Comparison of ENCODE assay signal across 9 cellular contexts in genomic region chr2:74373985-74374384, GRCh38. TPM values are rescaled to one million over a fixed set of nuclear protein-coding genes. Genes with fewer than 3 reads are reported as not detected.
A peak's percentile ranks its signal among the peaks of the same experiment; 100 is the strongest.
DNase-seq lines count a peak whose midpoint lies in the region; ATAC-seq and TF ChIP-seq lines count a peak whose summit lies in the region.
"Had no signal": no experiment of that assay in that cellular context is flagged by ENCODE, and none has a peak within 500 bp of the region (broad histone marks: within the 10 kb centered on the region; RNA-seq: fewer than 3 reads in every experiment).

No MANE protein-coding gene starts in this region.

- no peak overlapping the region for H2AK5ac ChIP-seq in trophoblast cell (ENCODE audit: low read length)

- H3K4me3 ChIP-seq in astrocyte of the cerebellum (ENCODE audit: low read depth, low read length), result peak overlapping the region; percentile 37
- H3K4me3 ChIP-seq in right cardiac atrium (ENCODE audit: low read length), result peak overlapping the region; percentile 15
- H3K4me3 ChIP-seq in trophoblast cell (ENCODE audit: low read depth, low read length), result no peak overlapping the region

- no peak overlapping the region for H4K8ac ChIP-seq in trophoblast cell (ENCODE audit: low read depth, low read length)

- WGBS in right cardiac atrium, result 75% methylated on average over 8 of the region's 8 CpGs
- no CpG with 5 or more reads among the region's 8 CpGs for WGBS in trophoblast cell (ENCODE audit: extremely low coverage, insufficient coverage, insufficient read length)

- DNase-seq in astrocyte of the cerebellum (ENCODE audit: low read depth), result no peak
- no peak for DNase-seq in right cardiac atrium
- DNase-seq in trophoblast cell, result no peak
- DNase-seq in NK-92 (lab: John Stamatoyannopoulos, UW; ENCODE audit: unreplicated experiment), result no peak
- DNase-seq in activated effector memory CD4-positive, alpha-beta T cell treated with Interleukin-2 at 50 U/mL for 16 hours, result no peak
- DNase-seq in activated CD4-positive, alpha-beta T cell treated with anti-CD3 and anti-CD28 coated beads, Interleukin-2, amount 50 U/mL, for 48 hours, result no peak
- DNase-seq in mucosa of gallbladder (ENCODE audit: low spot score), result no peak
- DNase-seq: activated CD4-positive, CD25-positive, alpha-beta regulatory T cell treated with anti-CD3 and anti-CD28 coated beads, Interleukin-2, amount 50 U/mL, for 72 hours had no signal

- no peaks in the 10 kb centered on the region for H3K79me2 ChIP-seq in trophoblast cell (ENCODE audit: control insufficient read depth, insufficient read depth, low read length, poor library complexity)

- H3K27me3 ChIP-seq in right cardiac atrium (ENCODE audit: control insufficient read depth, insufficient read depth) (no peaks in the 10 kb centered on the region), trophoblast cell (ENCODE audit: insufficient read depth, low read length) (no peaks in the 10 kb centered on the region)

- no peak overlapping the region for H2BK120ac ChIP-seq in trophoblast cell (ENCODE audit: insufficient read depth, low read length, poor library complexity)

- H3K27ac ChIP-seq in right cardiac atrium (ENCODE audit: low read length) (no peak overlapping the region), trophoblast cell (ENCODE audit: low read depth, low read length) (no peak overlapping the region)

- H2AFZ ChIP-seq in trophoblast cell (ENCODE audit: insufficient read depth, low read length, poor library complexity), result no peak overlapping the region

- H3K4me1 ChIP-seq in ES-I3 (ENCODE audit: insufficient read depth, low read length), result peaks cover 18% of the 10 kb centered on the region
- H3K4me1 ChIP-seq in right cardiac atrium (ENCODE audit: control insufficient read depth, insufficient read depth, low read length), result peaks cover 2% of the 10 kb centered on the region
- peaks cover 0 to 16% of the 10 kb centered on the region in 2 experiments for H3K4me1 ChIP-seq in trophoblast cell (ENCODE audit: control insufficient read depth in 1 of 2, insufficient read depth in 2 of 2, low read length in 2 of 2)

- no peak for ATAC-seq in right cardiac atrium

- TF ChIP-seq CTCF in astrocyte of the cerebellum (IDR thresholded peaks at IDR 0.05; ENCODE audit: low read depth, low read length, missing control alignments), result no peak

- no peaks in the 10 kb centered on the region for H3K79me1 ChIP-seq in trophoblast cell (ENCODE audit: low read length)

- H3K18ac ChIP-seq in trophoblast cell (ENCODE audit: low read length), result no peak overlapping the region

- H2BK12ac ChIP-seq in trophoblast cell (ENCODE audit: low read length), result no peak overlapping the region

- H4K12ac ChIP-seq in trophoblast cell (ENCODE audit: low read depth, low read length), result no peak overlapping the region

- no peak overlapping the region for H2BK5ac ChIP-seq in trophoblast cell (ENCODE audit: low read depth, low read length, poor library complexity)

- H3K4ac ChIP-seq in trophoblast cell (ENCODE audit: low read depth, low read length), result no peak overlapping the region

- H3K9ac ChIP-seq in ES-I3 (ENCODE audit: low read depth, low read length) (peak overlapping the region; percentile 41), trophoblast cell (ENCODE audit: low read length) (no peak overlapping the region)

- no peak overlapping the region for H3K23ac ChIP-seq in trophoblast cell (ENCODE audit: low read length)

- H3K36me3 ChIP-seq in ES-I3 (ENCODE audit: insufficient read depth, low read length) (peaks cover 6% of the 10 kb centered on the region), trophoblast cell (ENCODE audit: control insufficient read depth in 1 of 2, insufficient read depth in 2 of 2, low read length in 2 of 2) (peaks cover 40 to 54% of the 10 kb centered on the region in 2 experiments)

- H3K9me3 ChIP-seq in ES-I3 (ENCODE audit: control insufficient read depth, insufficient read depth, low read length) (no peaks in the 10 kb centered on the region), right cardiac atrium (ENCODE audit: control insufficient read depth, low read length) (no peaks in the 10 kb centered on the region), trophoblast cell (ENCODE audit: insufficient read depth, low read depth, low read length) (no peaks in the 10 kb centered on the region)

- no peak overlapping the region for H4K91ac ChIP-seq in trophoblast cell (ENCODE audit: low read depth, low read length)

- intact Hi-C loops in right cardiac atrium (cut with DNase I), result no loop called here

- H3K14ac ChIP-seq in trophoblast cell (ENCODE audit: low read length), result no peak overlapping the region

- H3K4me2 ChIP-seq in trophoblast cell (ENCODE audit: low read length), result peak overlapping the region; percentile 41

- in situ Hi-C loops in astrocyte of the cerebellum (cut with HindIII; ENCODE audit: low sequenced_read_pairs), result no loop called here

RNA-seq across cellular contexts. Expression of gene DCTN1, which starts 6.1 kb away (rescaled TPM):
- total RNA-seq in right cardiac atrium, result 100 to 1,000 TPM; 102 to 131 (median 125) TPM
- polyA plus RNA-seq in right cardiac atrium, result 71.7 TPM
- polyA plus RNA-seq in trophoblast cell (2013), result 155 and 165 TPM in 2 replicates
- total RNA-seq in mucosa of gallbladder, result 171 TPM

RNA-seq across cellular contexts. Expression of gene SLC4A5, which starts 30.8 kb away (rescaled TPM):
- total RNA-seq in right cardiac atrium (1 to 10 TPM in 3 of 4 donors, under 1 TPM in 1; 0.29 to 2.8 (median 1.1) TPM), mucosa of gallbladder (4.7 TPM)
- polyA plus RNA-seq in right cardiac atrium, result 0.79 TPM
- polyA plus RNA-seq in trophoblast cell (2013), result 0.48 and 0.65 TPM in 2 replicates

RNA-seq across cellular contexts. Expression of gene C2orf81, which starts 47.4 kb away (rescaled TPM):
- total RNA-seq in right cardiac atrium (1 to 10 TPM in 3 of 4 donors, under 1 TPM in 1; 0.88 to 1.6 (median 1.1) TPM), mucosa of gallbladder (12.9 TPM)
- polyA plus RNA-seq in right cardiac atrium, result 1.00 TPM
- polyA plus RNA-seq in trophoblast cell (2013), result 0.29 and 0.31 TPM in 2 replicates

RNA-seq across cellular contexts. Expression of gene WDR54, which starts 47.5 kb away (rescaled TPM):
- total RNA-seq in right cardiac atrium (1 to 10 TPM; 3.4 to 4.5 (median 3.5) TPM), mucosa of gallbladder (38.1 TPM)
- polyA plus RNA-seq in right cardiac atrium, result 3.4 TPM
- polyA plus RNA-seq in trophoblast cell (2013), result 4.7 TPM in 2 replicates
